31 cellular contexts compared by ENCODE assay signal in the genomic region with DNA sequence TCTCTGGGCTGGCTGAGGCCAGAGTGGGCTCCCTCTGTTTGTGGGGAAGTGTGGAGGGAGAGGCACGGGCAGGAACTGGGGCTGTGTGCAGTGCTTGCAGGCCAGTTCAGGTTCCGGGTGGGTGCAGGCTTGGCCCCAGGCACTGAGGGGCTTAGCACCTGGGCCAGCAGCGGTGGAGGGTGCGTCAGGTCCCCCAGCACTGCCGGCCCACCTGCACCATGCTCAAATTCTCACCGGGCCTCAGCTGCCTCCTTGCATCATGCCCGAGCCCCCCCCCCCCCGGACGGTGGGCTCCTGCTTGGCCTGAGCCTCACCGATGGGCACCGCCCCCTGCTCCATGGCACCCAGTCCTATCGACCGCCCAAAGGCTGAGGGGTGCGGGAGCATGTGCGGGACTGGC. TPM values are rescaled to one million over a fixed set of nuclear protein-coding genes. Genes with fewer than 3 reads are reported as not detected.
DNase-seq lines count a peak whose midpoint lies in the region; ATAC-seq lines count a peak whose summit lies in the region.
"Had no signal": no experiment of that assay in that cellular context is flagged by ENCODE, and none has a peak within 500 bp of the region (broad histone marks: within the 10 kb centered on the region; RNA-seq: fewer than 3 reads in every experiment).

No MANE protein-coding gene starts in this region.

- no peak overlapping the region for H3K4ac ChIP-seq in neuronal stem cell (ENCODE audit: low read length)

- no peaks in the 10 kb centered on the region for H3K36me3 ChIP-seq in neuronal stem cell (replicated peaks in 1 of 2; ENCODE audit: control insufficient read depth in 2 of 2, insufficient read depth in 2 of 2, low read length in 2 of 2)
- H3K36me3 ChIP-seq: BE2C; BLaER1; BLaER1 treated with 17β-estradiol and CSF1 and Interleukin-3, amounts not matched to agents 10 nM and 100 nM had no signal

- peak overlapping the region; percentile 80 for H3K23ac ChIP-seq in neuronal stem cell (ENCODE audit: low read depth, low read length, poor library complexity)

- no peak overlapping the region for H3K4me3 ChIP-seq in neuronal stem cell (ENCODE audit: low read length in 2 of 2)
- H3K4me3 ChIP-seq: A549; BLaER1; BLaER1 treated with 17β-estradiol and CSF1 and Interleukin-3, amounts not matched to agents 10 nM and 100 nM had no signal

- H2AK5ac ChIP-seq in neuronal stem cell (ENCODE audit: low read depth, low read length) = no peak overlapping the region

- H3K4me1 ChIP-seq in neuronal stem cell (ENCODE audit: control insufficient read depth in 2 of 2, insufficient read depth in 1 of 2, low read depth in 1 of 2, low read length in 2 of 2) = peaks cover 0 to 2% of the 10 kb centered on the region in 2 donors
- H3K4me1 ChIP-seq: BE2C, BLaER1, Caco-2 had no signal

- no peak overlapping the region for H2BK120ac ChIP-seq in neuronal stem cell (ENCODE audit: low read depth, low read length)

- peak overlapping the region; percentile 71 for H3K14ac ChIP-seq in neuronal stem cell (ENCODE audit: low read length)

- H3K27me3 ChIP-seq in neuronal stem cell (ENCODE audit: control insufficient read depth in 3 of 3, insufficient read depth in 3 of 3, low read depth in 1 of 3, low read length in 3 of 3) = peaks cover 0 to 20% (median 6%) of the 10 kb centered on the region in 3 experiments
- H3K27me3 ChIP-seq: BLaER1 had no signal

- no peak overlapping the region for H3K4me2 ChIP-seq in neuronal stem cell (ENCODE audit: insufficient read depth, low read length, poor library complexity, severe bottlenecking)
- H3K4me2 ChIP-seq: A549; BLaER1; BLaER1 treated with 17β-estradiol and CSF1 and Interleukin-3, amounts not matched to agents 10 nM and 100 nM had no signal

- intact Hi-C loops in posterior vena cava (cut with DNase I) = no loop called here

- no peak overlapping the region for H2BK15ac ChIP-seq in neuronal stem cell (ENCODE audit: low read length)

- H2BK12ac ChIP-seq in neuronal stem cell (ENCODE audit: low read length) = no peak overlapping the region

- H3K9ac ChIP-seq in neuronal stem cell (ENCODE audit: low read depth, low read length, poor library complexity) = no peak overlapping the region
- H3K9ac ChIP-seq: BLaER1; BLaER1 treated with 17β-estradiol and CSF1 and Interleukin-3, amounts not matched to agents 10 nM and 100 nM had no signal

- H4K91ac ChIP-seq in neuronal stem cell (ENCODE audit: low read depth, low read length, poor library complexity) = no peak overlapping the region

- DNase-seq in neuronal stem cell (ENCODE audit: low spot score) (no peak), posterior vena cava (ENCODE audit: low spot score) (peak; percentile 76), COLO668 (lab: John Stamatoyannopoulos, UW; ENCODE audit: unreplicated experiment) (no peak)
- DNase-seq: 8988T; ACHN; AML-193; BE2C; C1 segment of cervical spinal cord; Caco-2; Calu3; CD4-positive, alpha-beta memory T cell; CD4-positive, alpha-beta T cell; CD4-positive, CD25-positive, alpha-beta regulatory T cell; CD8-positive, alpha-beta T cell; COR-L47; DMS 273 treated with DMSO at 0.1 percent for 48 hours; DMS153; DMS53; DMS79; DMS79 treated with DMSO at 0.1 percent for 48 hours; DND-41; EL had no signal

- no peak overlapping the region for H3K27ac ChIP-seq in neuronal stem cell (replicated peaks; ENCODE audit: low read length)
- H3K27ac ChIP-seq: 22Rv1; A549; BLaER1; BLaER1 treated with 17β-estradiol and CSF1 and Interleukin-3, amounts not matched to agents 10 nM and 100 nM; C4-2B had no signal

- no peak overlapping the region for H4K8ac ChIP-seq in neuronal stem cell (ENCODE audit: low read depth, low read length)

- H3K79me1 ChIP-seq in neuronal stem cell (ENCODE audit: low read depth, low read length) = no peaks in the 10 kb centered on the region

- no CpG with 5 or more reads among the region's 15 CpGs for WGBS in neuronal stem cell (ENCODE audit: extremely low coverage in 2 of 2, insufficient read length in 2 of 2, insufficient replicate concordance in 1 of 2), 2 donors

- H3K9me3 ChIP-seq in neuronal stem cell (replicated peaks in 1 of 2; ENCODE audit: control insufficient read depth in 2 of 2, insufficient read depth in 1 of 2, low read depth in 1 of 2, low read length in 2 of 2) = no peaks in the 10 kb centered on the region
- H3K9me3 ChIP-seq: A549, BE2C had no signal

- no peak overlapping the region for H2AFZ ChIP-seq in neuronal stem cell (ENCODE audit: low read length)

- H2BK5ac ChIP-seq in neuronal stem cell (ENCODE audit: low read length) = no peak overlapping the region

- no peak overlapping the region for H3K18ac ChIP-seq in neuronal stem cell (ENCODE audit: low read length)

- no peak for ATAC-seq in HG03139 (IDR thresholded peaks at IDR 0.05; ENCODE audit: unreplicated experiment)
- ATAC-seq: A549; CD8-positive, alpha-beta T cell had no signal

RNA-seq across cellular contexts. Expression of a gene that starts 26.3 kb away (rescaled TPM):
- polyA plus RNA-seq in neuronal stem cell (2013, experiment 1 of 2) = 0.15 TPM
- polyA plus RNA-seq in neuronal stem cell (2013, experiment 2 of 2) = 0.14 TPM
- 10 to 100 TPM; 60.8 to 93.7 TPM for total RNA-seq in posterior vena cava
- total RNA-seq: A673; Caco-2; Calu3; CD4-positive, CD25-positive, alpha-beta regulatory T cell; Daoy had no signal
- polyA plus RNA-seq: CD4-positive, alpha-beta memory T cell; CD8-positive, alpha-beta memory T cell had no signal

RNA-seq across cellular contexts. Expression of a gene that starts 45.4 kb away (rescaled TPM):
- 0.07 TPM for polyA plus RNA-seq in neuronal stem cell (2013, experiment 1 of 2)
- polyA plus RNA-seq in neuronal stem cell (2013, experiment 2 of 2) = 0.07 TPM
- total RNA-seq in posterior vena cava = 1 to 10 TPM; 6.4 to 6.7 TPM
- total RNA-seq: CD4-positive, CD25-positive, alpha-beta regulatory T cell had no signal
- polyA plus RNA-seq: CD4-positive, CD25-positive, alpha-beta regulatory T cell had no signal
